In genomic region chr16:85573696-85574641, GRCh38 we compare ENCODE assay signal across 1 cellular context.
TF ChIP-seq lines count a peak whose summit lies in the region.

No MANE protein-coding gene starts in this region.

TF ChIP-seq in HEK293, 187 proteins besides CTCF, POLR2A, EP300 and RAD21 (continued from another document and continues in another):
- no peak for TF ChIP-seq ZNF274 (IDR thresholded peaks at IDR 0.05; ENCODE audit: low read length)
- TF ChIP-seq ZNF274 (tag by site-specific recombination; IDR thresholded peaks at IDR 0.05; ENCODE audit: borderline replicate concordance) = no peak
- TF ChIP-seq ZNF626 (tag by site-specific recombination; IDR thresholded peaks at IDR 0.05) = no peak
- TF ChIP-seq ZNF645 (tag by site-specific recombination; IDR thresholded peaks at IDR 0.05) = no peak
- 0 out of 2 replicates have a peak, but pooled peaks have one; percentile 6 for TF ChIP-seq ZBTB11 (tag by site-specific recombination; conservative IDR thresholded peaks at IDR 0.05; ENCODE audit: low read depth)
- no peak for TF ChIP-seq ZNF426 (tag by site-specific recombination; IDR thresholded peaks at IDR 0.05)
- TF ChIP-seq ZBTB49 (tag by site-specific recombination; IDR thresholded peaks at IDR 0.05; ENCODE audit: low read depth) = no peak
- no peak for TF ChIP-seq ZNF785 (tag by site-specific recombination; IDR thresholded peaks at IDR 0.05)
- TF ChIP-seq ZNF19 (tag by site-specific recombination; IDR thresholded peaks at IDR 0.05; ENCODE audit: low read depth) = no peak
- no peak for TF ChIP-seq ZNF280C (tag by site-specific recombination; IDR thresholded peaks at IDR 0.05)
- TF ChIP-seq GLI2 (tag by site-specific recombination; IDR thresholded peaks at IDR 0.05; ENCODE audit: borderline replicate concordance, low read depth) = no peak
- TF ChIP-seq ZNF549 (tag by site-specific recombination; IDR thresholded peaks at IDR 0.05) = no peak
- no peak for TF ChIP-seq ZSCAN16 (tag by site-specific recombination; IDR thresholded peaks at IDR 0.05)
- TF ChIP-seq ZNF121 (tag by site-specific recombination; IDR thresholded peaks at IDR 0.05) = peak; percentile 58; the same call in 1 of the 2 replicates
- no peak for TF ChIP-seq ZNF621 (tag by site-specific recombination; IDR thresholded peaks at IDR 0.05)
- no peak for TF ChIP-seq TCF7L2 (IDR thresholded peaks at IDR 0.05; ENCODE audit: borderline replicate concordance, low read depth, low read length)
- TF ChIP-seq ZNF416 (tag by site-specific recombination; IDR thresholded peaks at IDR 0.05) = no peak
- no peak for TF ChIP-seq ZNF292 (tag by site-specific recombination; IDR thresholded peaks at IDR 0.05; ENCODE audit: borderline replicate concordance, low read depth)
- TF ChIP-seq ZSCAN30 (tag by site-specific recombination; IDR thresholded peaks at IDR 0.05) = 0 out of 2 replicates have a peak, but pooled peaks have one; percentile 31
- no peak for TF ChIP-seq ZNF311 (tag by site-specific recombination; IDR thresholded peaks at IDR 0.05; ENCODE audit: borderline replicate concordance)
- TF ChIP-seq RBAK (tag by site-specific recombination; IDR thresholded peaks at IDR 0.05) = no peak
- no peak for TF ChIP-seq ZNF530 (tag by site-specific recombination; IDR thresholded peaks at IDR 0.05; ENCODE audit: low read depth)
- no peak for TF ChIP-seq ZNF18 (tag by site-specific recombination; IDR thresholded peaks at IDR 0.05)
- TF ChIP-seq HIC1 (tag by site-specific recombination; IDR thresholded peaks at IDR 0.05) = no peak
- TF ChIP-seq EGR2 (tag by site-specific recombination; IDR thresholded peaks at IDR 0.05; ENCODE audit: low read depth) = peak; percentile 87
- no peak for TF ChIP-seq ZFP3 (tag by site-specific recombination; IDR thresholded peaks at IDR 0.05; ENCODE audit: low read depth)
- TF ChIP-seq ZSCAN4 (tag by site-specific recombination; IDR thresholded peaks at IDR 0.05) = no peak
- TF ChIP-seq ZFHX2 (tag by site-specific recombination; conservative IDR thresholded peaks at IDR 0.05) = peak; percentile 85
- TF ChIP-seq ZBTB7A (tag by site-specific recombination; IDR thresholded peaks at IDR 0.05; ENCODE audit: low read depth) = no peak
- TF ChIP-seq SETDB1 (IDR thresholded peaks at IDR 0.05; ENCODE audit: insufficient read length, low read length) = no peak
- TF ChIP-seq ZNF596 (tag by site-specific recombination; IDR thresholded peaks at IDR 0.05) = no peak
- TF ChIP-seq ZNF521 (tag by site-specific recombination; IDR thresholded peaks at IDR 0.05) = no peak
- TF ChIP-seq SALL2 (tag by site-specific recombination; IDR thresholded peaks at IDR 0.05; ENCODE audit: borderline replicate concordance) = no peak
- TF ChIP-seq ZBTB21 (tag by site-specific recombination; IDR thresholded peaks at IDR 0.05) = no peak
- no peak for TF ChIP-seq ZNF513 (tag by site-specific recombination; IDR thresholded peaks at IDR 0.05)
- no peak for TF ChIP-seq ZNF24 (tag by site-specific recombination; IDR thresholded peaks at IDR 0.05)
- no peak for TF ChIP-seq ZNF133 (tag by site-specific recombination; IDR thresholded peaks at IDR 0.05)
- no peak for TF ChIP-seq ZNF658 (tag by site-specific recombination; IDR thresholded peaks at IDR 0.05)
- peak; percentile 61; the same call in 1 of the 2 replicates for TF ChIP-seq SCRT2 (tag by site-specific recombination; IDR thresholded peaks at IDR 0.05)
- TF ChIP-seq HOXD13 (CRISPR knock-in tag; IDR thresholded peaks at IDR 0.05; ENCODE audit: borderline replicate concordance) = no peak
- TF ChIP-seq GLIS2 (tag by site-specific recombination; IDR thresholded peaks at IDR 0.05) = peak; percentile 88
- no peak for TF ChIP-seq ZBTB17 (tag by site-specific recombination; IDR thresholded peaks at IDR 0.05)
- TF ChIP-seq MEIS1 (CRISPR knock-in tag; IDR thresholded peaks at IDR 0.05; ENCODE audit: borderline replicate concordance) = no peak
- no peak for TF ChIP-seq KLF8 (tag by site-specific recombination; IDR thresholded peaks at IDR 0.05)
- no peak for TF ChIP-seq ZXDB (tag by site-specific recombination; IDR thresholded peaks at IDR 0.05)
- TF ChIP-seq ZNF174 (tag by site-specific recombination; IDR thresholded peaks at IDR 0.05) = no peak
